Comparison of ENCODE assay signal across 8 cellular contexts in the genomic region with DNA sequence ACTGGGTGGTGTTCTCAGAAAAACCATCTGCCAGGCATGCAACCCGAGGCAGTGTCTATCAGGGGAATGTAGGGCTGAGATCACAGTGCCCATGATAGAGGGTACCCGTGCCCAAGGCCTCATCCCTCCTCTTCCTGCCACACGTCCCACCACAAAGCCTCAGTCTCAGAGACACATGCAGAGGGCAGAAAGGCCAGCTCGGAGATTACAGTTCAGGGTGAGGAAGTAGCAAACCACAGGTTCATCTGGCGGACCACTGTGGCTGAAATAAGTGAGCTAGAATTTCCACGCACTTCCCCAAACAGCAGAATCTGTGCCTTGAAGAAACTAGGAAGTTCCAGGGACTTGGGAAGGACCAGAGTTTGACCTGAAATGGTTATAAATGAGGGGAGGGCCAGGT. TPM values are rescaled to one million over a fixed set of nuclear protein-coding genes. Genes with fewer than 3 reads are reported as not detected.
DNase-seq lines count a peak whose midpoint lies in the region; ATAC-seq, FAIRE-seq and TF ChIP-seq lines count a peak whose summit lies in the region.

No MANE protein-coding gene starts in this region.

- H3K9me3 ChIP-seq in gastrocnemius medialis = no peaks in the 10 kb centered on the region

- H3K27ac Mint-ChIP-seq in activated B cell treated with CpG ODN at 0.5 μM for 24 hours = peak overlapping the region; percentile 1

- ATAC-seq in HG03135 (IDR thresholded peaks at IDR 0.05; ENCODE audit: unreplicated experiment) = peak; percentile 68
- peak; percentile 75 for ATAC-seq in activated B cell treated with CpG ODN at 0.5 μM for 24 hours (ENCODE audit: low read depth)
- no peak for ATAC-seq in gastrocnemius medialis

- peak overlapping the region; percentile 8 for H3K4me3 Mint-ChIP-seq in activated B cell treated with CpG ODN at 0.5 μM for 24 hours

- POLR2A ChIA-PET in activated B cell treated with CpG ODN at 0.5 μM for 24 hours (lab: Charles Lee) = interaction anchor here (0.5 to 1.4 kb wide), 3 partner anchors 33 to 118 kb away, joined by 3 to 9 read pairs (median 3); a partner anchor contains a TSS

- no peak for FAIRE-seq in frontal cortex (lab: Jason Lieb, UNC)

- TF ChIP-seq POLR2A in gastrocnemius medialis (IDR thresholded peaks at IDR 0.05) = no peak

- H3K27me3 Mint-ChIP-seq in activated B cell treated with CpG ODN at 0.5 μM for 24 hours = no peaks in the 10 kb centered on the region

- TF ChIP-seq CTCF in activated B cell treated with CpG ODN at 0.5 μM for 24 hours (IDR thresholded peaks at IDR 0.05) (no peak), coronary artery (IDR thresholded peaks at IDR 0.05) (no peak), gastrocnemius medialis (IDR thresholded peaks at IDR 0.05 in 4 of 5, conservative IDR thresholded peaks at IDR 0.05 in 1 of 5) (no peak)

- H3K9me3 Mint-ChIP-seq in activated B cell treated with CpG ODN at 0.5 μM for 24 hours = no peaks in the 10 kb centered on the region

- no peaks in the 10 kb centered on the region for H3K27me3 ChIP-seq in gastrocnemius medialis

- no peaks in the 10 kb centered on the region for H3K36me3 Mint-ChIP-seq in activated B cell treated with CpG ODN at 0.5 μM for 24 hours (ENCODE audit: low read depth)

- intact Hi-C loops in activated B cell treated with CpG ODN at 0.5 μM for 24 hours (cut with micrococcal nuclease) (no loop called here), gastrocnemius medialis (cut with DNase I; ENCODE audit: low total_unique reads) (no loop called here)

- CTCF ChIA-PET in activated B cell treated with CpG ODN at 0.5 μM for 24 hours (lab: Charles Lee) = no interaction called here

- DNase-seq in activated T-cell treated with anti-CD3 and anti-CD28 coated beads for 48 hours (ENCODE audit: low read depth) = peak; percentile 10
- DNase-seq in activated T-cell treated with anti-CD3 and anti-CD28 coated beads for 4 hours = no peak
- DNase-seq in activated B cell treated with CpG ODN at 0.5 μM for 24 hours = no peak
- peak; percentile 59 for DNase-seq in putamen (ENCODE audit: low spot score)
- no peak for DNase-seq in coronary artery (ENCODE audit: low spot score)
- no peak for DNase-seq in gastrocnemius medialis
- no peak for DNase-seq in frontal cortex (ENCODE audit: low spot score in 2 of 2)

- peak overlapping the region in 1 of 2 donors; percentile 32 for H3K27ac ChIP-seq in coronary artery
- peak overlapping the region in 1 of 4 donors; percentile 73 for H3K27ac ChIP-seq in gastrocnemius medialis

- no peak overlapping the region for H3K4me3 ChIP-seq in coronary artery
- H3K4me3 ChIP-seq in gastrocnemius medialis = no peak overlapping the region

- H3K36me3 ChIP-seq in gastrocnemius medialis = no peaks in the 10 kb centered on the region

- H3K4me1 ChIP-seq in gastrocnemius medialis = peaks cover 0 to 17% of the 10 kb centered on the region in 2 donors

- peaks cover 19% of the 10 kb centered on the region for H3K4me1 Mint-ChIP-seq in activated B cell treated with CpG ODN at 0.5 μM for 24 hours

- in situ Hi-C loops in gastrocnemius medialis (cut with MboI; ENCODE audit: low sequenced_read_pairs in 4 of 4) = no loop called here

RNA-seq across cellular contexts. Expression of a gene that starts 33.8 kb away (rescaled TPM):
- total RNA-seq in activated B cell treated with CpG ODN at 0.5 μM for 24 hours = 5.3 and 6.9 TPM in 2 replicates
- total RNA-seq in gastrocnemius medialis = 1 to 10 TPM in 2 of 4 donors, under 1 TPM in 2; 0.55 to 3.3 (median 1.0) TPM
- 1.6 TPM for total RNA-seq in frontal cortex

Comparison
In these comparisons a context has a peak if more than half of its experiments do, and no peak if none do; other contexts are left out.
1. DNase-seq: peak in activated T-cell treated with anti-CD3 and anti-CD28 coated beads for 48 hours (single experiment) and putamen (single experiment); none in activated T-cell treated with anti-CD3 and anti-CD28 coated beads for 4 hours (single experiment), activated B cell treated with CpG ODN at 0.5 μM for 24 hours (single experiment), coronary artery (single experiment), gastrocnemius medialis (0 of 2) and frontal cortex (0 of 2).
2. ATAC-seq: peak in HG03135 (single experiment) and activated B cell treated with CpG ODN at 0.5 μM for 24 hours (single experiment); none in gastrocnemius medialis (0 of 2).